19 cellular contexts compared by ENCODE assay signal in genomic region chr1:177591155-177591554, GRCh38.
DNase-seq lines count a peak whose midpoint lies in the region; ATAC-seq, FAIRE-seq and TF ChIP-seq lines count a peak whose summit lies in the region.
"Had no signal": no experiment of that assay in that cellular context is flagged by ENCODE, and none has a peak within 500 bp of the region (broad histone marks: within the 10 kb centered on the region; RNA-seq: fewer than 3 reads in every experiment).

No MANE protein-coding gene starts in this region.

- H3K4me3 ChIP-seq in OCI-LY3 (ENCODE audit: low read length): peak overlapping the region; percentile 39

- DNase-seq in D721Med (ENCODE audit: insufficient read length, low spot score) (peak; percentile 59), NCI-H82 treated with DMSO at 0.1 percent for 48 hours (lab: John Stamatoyannopoulos, UW; ENCODE audit: unreplicated experiment) (peak; percentile 100), glutamatergic neuron (peak; percentile 13), anterior cingulate cortex (lab: John Stamatoyannopoulos, UW) (no peak), endothelial cell (ENCODE audit: low spot score) (no peak)
- DNase-seq: C1 segment of cervical spinal cord; Calu3; CD4-positive, alpha-beta T cell; DMS153; DND-41; GDM1; H7; IMR-90 had no signal

- FAIRE-seq in D721Med (lab: Jason Lieb, UNC): peak; percentile 98
- FAIRE-seq: GM12892, GM19239 had no signal

- H3K9ac ChIP-seq in OCI-LY3 (ENCODE audit: low read length): no peak overlapping the region

- H3K4me3 Mint-ChIP-seq in glutamatergic neuron (ENCODE audit: unreplicated experiment): no peak overlapping the region
- H3K4me3 Mint-ChIP-seq in endothelial cell (ENCODE audit: unreplicated experiment): no peak overlapping the region
- H3K4me3 Mint-ChIP-seq: B cell; CD4-positive, alpha-beta T cell had no signal

- no peaks in the 10 kb centered on the region for H3K9me3 ChIP-seq in OCI-LY3 (ENCODE audit: insufficient read depth, low read length)

- H3K4me2 ChIP-seq in OCI-LY3 (ENCODE audit: low read length): peak overlapping the region; percentile 72

- ATAC-seq in GM21717 (IDR thresholded peaks at IDR 0.05; ENCODE audit: unreplicated experiment) (no peak), GM21529 (IDR thresholded peaks at IDR 0.05; ENCODE audit: unreplicated experiment) (no peak)

- peaks cover 44% of the 10 kb centered on the region for H3K4me1 ChIP-seq in OCI-LY3 (ENCODE audit: low read length)

- H3K27me3 Mint-ChIP-seq in glutamatergic neuron (ENCODE audit: unreplicated experiment) (peaks cover 5% of the 10 kb centered on the region), endothelial cell (ENCODE audit: unreplicated experiment) (peaks cover 2% of the 10 kb centered on the region)
- H3K27me3 Mint-ChIP-seq: B cell; CD4-positive, alpha-beta T cell had no signal

- no peaks in the 10 kb centered on the region for H3K79me2 ChIP-seq in OCI-LY3 (ENCODE audit: low read length)

- no peak overlapping the region for H2AFZ ChIP-seq in OCI-LY3 (ENCODE audit: low read depth, low read length)

- no peaks in the 10 kb centered on the region for H3K9me3 Mint-ChIP-seq in glutamatergic neuron (ENCODE audit: unreplicated experiment)
- no peaks in the 10 kb centered on the region for H3K9me3 Mint-ChIP-seq in endothelial cell (ENCODE audit: unreplicated experiment)

- H3K36me3 Mint-ChIP-seq in glutamatergic neuron (ENCODE audit: unreplicated experiment): no peaks in the 10 kb centered on the region
- H3K36me3 Mint-ChIP-seq in endothelial cell (ENCODE audit: low read depth, unreplicated experiment): no peaks in the 10 kb centered on the region

- H3K27me3 ChIP-seq in OCI-LY3 (ENCODE audit: low read depth, low read length): peaks cover 15% of the 10 kb centered on the region

- H3K27ac ChIP-seq in OCI-LY3 (ENCODE audit: low read length): no peak overlapping the region

- no peak for TF ChIP-seq CTCF in D721Med (IDR thresholded peaks at IDR 0.05; ENCODE audit: insufficient read depth, missing control alignments)
- no peak for TF ChIP-seq CTCF in OCI-LY3 (IDR thresholded peaks at IDR 0.05; ENCODE audit: low read depth, low read length)
- no peak for TF ChIP-seq CTCF in glutamatergic neuron (IDR thresholded peaks at IDR 0.05; ENCODE audit: partially characterized antibody, unreplicated experiment)
- TF ChIP-seq CTCF in endothelial cell (IDR thresholded peaks at IDR 0.05; ENCODE audit: unreplicated experiment): no peak

- no peak overlapping the region for H3K27ac Mint-ChIP-seq in glutamatergic neuron (ENCODE audit: unreplicated experiment)
- no peak overlapping the region for H3K27ac Mint-ChIP-seq in endothelial cell (ENCODE audit: unreplicated experiment)
- H3K27ac Mint-ChIP-seq: B cell; CD4-positive, alpha-beta T cell had no signal

- no peaks in the 10 kb centered on the region for H4K20me1 ChIP-seq in OCI-LY3 (ENCODE audit: insufficient read depth, low read length)

- no peaks in the 10 kb centered on the region for H3K36me3 ChIP-seq in OCI-LY3 (replicated peaks; ENCODE audit: low read depth, low read length)

- H3K4me1 Mint-ChIP-seq in glutamatergic neuron (ENCODE audit: low read depth, unreplicated experiment): no peaks in the 10 kb centered on the region
- H3K4me1 Mint-ChIP-seq in endothelial cell (ENCODE audit: unreplicated experiment): no peaks in the 10 kb centered on the region
- H3K4me1 Mint-ChIP-seq: B cell had no signal

Comparison
In these comparisons a context has a peak if more than half of its experiments do, and no peak if none do; other contexts are left out.
1. DNase-seq: peak in D721Med (single experiment), NCI-H82 treated with DMSO at 0.1 percent for 48 hours (single experiment) and glutamatergic neuron (single experiment); none in anterior cingulate cortex (0 of 58) and endothelial cell (single experiment).